Comparison of ENCODE assay signal across 15 cellular contexts in the genomic region with DNA sequence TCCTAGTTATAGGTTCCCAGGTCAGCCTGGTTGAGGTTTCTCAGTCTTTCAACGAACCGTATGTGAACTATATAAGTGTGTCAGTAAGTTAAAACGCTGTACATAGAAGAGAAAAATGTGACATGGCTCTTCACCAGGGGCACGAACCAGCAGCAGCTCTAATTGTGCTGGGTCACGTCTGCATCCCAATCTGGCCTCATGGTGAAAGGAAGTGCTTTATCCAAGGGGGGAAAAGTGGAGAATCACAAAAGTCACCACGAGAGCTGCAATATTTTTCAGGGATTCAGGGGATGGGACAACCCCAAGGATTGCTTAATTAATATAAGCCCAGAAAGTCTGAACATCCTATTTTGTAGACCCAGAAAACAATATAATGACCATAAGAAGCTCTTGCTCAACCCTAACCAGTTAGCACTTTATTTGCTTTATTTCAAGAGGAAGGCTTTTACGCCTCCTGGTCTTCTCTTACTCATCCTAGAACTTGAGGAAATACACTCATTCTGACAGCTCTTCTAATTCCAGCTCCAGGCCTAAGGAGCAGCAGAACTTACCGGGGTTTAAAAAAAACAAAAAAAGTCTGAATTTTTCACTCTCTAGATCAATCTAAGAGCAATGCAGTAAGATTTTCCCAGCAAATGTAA. TPM values are rescaled to one million over a fixed set of nuclear protein-coding genes. Genes with fewer than 3 reads are reported as not detected.
DNase-seq lines count a peak whose midpoint lies in the region; ATAC-seq and TF ChIP-seq lines count a peak whose summit lies in the region.
"Had no signal": no experiment of that assay in that cellular context is flagged by ENCODE, and none has a peak within 500 bp of the region (broad histone marks: within the 10 kb centered on the region; RNA-seq: fewer than 3 reads in every experiment).

No MANE protein-coding gene starts in this region.

- no peak overlapping the region for H3K4ac ChIP-seq in mesenchymal stem cell (ENCODE audit: low read depth in 1 of 2, low read length in 2 of 2)

- no peak for TF ChIP-seq CTCF in left ventricle myocardium inferior (IDR thresholded peaks at IDR 0.05; ENCODE audit: borderline replicate concordance)
- no peak for TF ChIP-seq CTCF in breast epithelium (IDR thresholded peaks at IDR 0.05)
- no peak for TF ChIP-seq CTCF in vagina (IDR thresholded peaks at IDR 0.05)

- H2BK120ac ChIP-seq in mesenchymal stem cell (ENCODE audit: low read depth, low read length), result no peak overlapping the region

- no peak overlapping the region for H3K4me2 ChIP-seq in mesenchymal stem cell (ENCODE audit: low read length, poor library complexity, severe bottlenecking)

- H3K4me3 ChIP-seq in left ventricle myocardium inferior (no peak overlapping the region), breast epithelium (no peak overlapping the region), mesenchymal stem cell (ENCODE audit: insufficient read depth in 1 of 2, low read depth in 1 of 2, low read length in 2 of 2) (no peak overlapping the region), vagina (no peak overlapping the region)
- H3K4me3 ChIP-seq: heart right ventricle, upper lobe of right lung had no signal

- H3K14ac ChIP-seq in mesenchymal stem cell (ENCODE audit: low read length in 2 of 2), result no peak overlapping the region

- H4K91ac ChIP-seq in mesenchymal stem cell (ENCODE audit: low read length), result no peak overlapping the region

- no peak overlapping the region for H3K23ac ChIP-seq in mesenchymal stem cell (ENCODE audit: low read length in 2 of 2)

- H2AFZ ChIP-seq in mesenchymal stem cell (ENCODE audit: low read depth, low read length), result no peak overlapping the region

- no peak overlapping the region for H2BK5ac ChIP-seq in mesenchymal stem cell (ENCODE audit: low read depth, low read length, poor library complexity, severe bottlenecking)

- H3K27ac ChIP-seq in left ventricle myocardium inferior (replicated peaks), result peak overlapping the region; percentile 75
- peak overlapping the region; percentile 52 to 93 for H3K27ac ChIP-seq in breast epithelium
- peak overlapping the region; percentile 76 for H3K27ac ChIP-seq in mesenchymal stem cell (ENCODE audit: low read length, poor library complexity, severe bottlenecking)
- peak overlapping the region; percentile 66 for H3K27ac ChIP-seq in vagina
- H3K27ac ChIP-seq: upper lobe of right lung had no signal

- H4K8ac ChIP-seq in mesenchymal stem cell (ENCODE audit: low read length), result no peak overlapping the region

- peak overlapping the region; percentile 2 for H2BK15ac ChIP-seq in mesenchymal stem cell (ENCODE audit: low read depth, poor library complexity, severe bottlenecking)

- H3K9me3 ChIP-seq in left ventricle myocardium inferior (replicated peaks) (no peaks in the 10 kb centered on the region), breast epithelium (no peaks in the 10 kb centered on the region), mesenchymal stem cell (ENCODE audit: control insufficient read depth, low read length) (no peaks in the 10 kb centered on the region), vagina (no peaks in the 10 kb centered on the region)
- H3K9me3 ChIP-seq: heart right ventricle, upper lobe of right lung had no signal

- 75% methylated on average over 8 of the region's 8 CpGs for WGBS in mesenchymal stem cell

- H3K4me1 ChIP-seq in left ventricle myocardium inferior (peaks cover 92% of the 10 kb centered on the region), breast epithelium (peaks cover 0 to 37% of the 10 kb centered on the region in 2 donors), mesenchymal stem cell (ENCODE audit: control insufficient read depth, insufficient read depth, low read depth, low read length) (peaks cover 14% of the 10 kb centered on the region), vagina (peaks cover 98% of the 10 kb centered on the region)

- DNase-seq in left ventricle myocardium inferior, result no peak
- no peak for DNase-seq in cardiac septum (ENCODE audit: low spot score)
- DNase-seq in breast epithelium (ENCODE audit: low spot score in 2 of 2), result no peak
- DNase-seq in mesenchymal stem cell, result peak; percentile 70
- no peak for DNase-seq in vagina (ENCODE audit: extremely low spot score in 2 of 2)
- no peak for DNase-seq in NCI-H2081 treated with DMSO at 0.1 percent for 48 hours (lab: John Stamatoyannopoulos, UW)
- DNase-seq: activated CD4-positive, alpha-beta T cell treated with anti-CD3 and anti-CD28 coated beads for 36 hours; DMS 273 treated with DMSO at 0.1 percent for 48 hours; effector memory CD8-positive, alpha-beta T cell; heart right ventricle; NCI-H1436 treated with DMSO at 0.1 percent for 48 hours; upper lobe of right lung had no signal

- H3K36me3 ChIP-seq in left ventricle myocardium inferior, result peaks cover 70% of the 10 kb centered on the region
- no peaks in the 10 kb centered on the region for H3K36me3 ChIP-seq in breast epithelium
- peaks cover 28 to 91% of the 10 kb centered on the region in 2 experiments for H3K36me3 ChIP-seq in mesenchymal stem cell (ENCODE audit: control insufficient read depth in 1 of 2, insufficient read depth in 2 of 2, low read depth in 1 of 2, low read length in 2 of 2)
- peaks cover 0 to 43% of the 10 kb centered on the region in 2 donors for H3K36me3 ChIP-seq in vagina

- ATAC-seq in HG03520 (IDR thresholded peaks at IDR 0.05; ENCODE audit: unreplicated experiment) (no peak), HG02885 (IDR thresholded peaks at IDR 0.05; ENCODE audit: poor library complexity, unreplicated experiment) (no peak)
- ATAC-seq: activated CD4-positive, alpha-beta T cell treated with anti-CD3 and anti-CD28 coated beads for 36 hours; effector memory CD8-positive, alpha-beta T cell; heart right ventricle; left lobe of liver; upper lobe of right lung had no signal

- H2BK12ac ChIP-seq in mesenchymal stem cell (ENCODE audit: low read length in 2 of 2), result no peak overlapping the region

- no peak overlapping the region for H3K18ac ChIP-seq in mesenchymal stem cell (ENCODE audit: low read depth in 1 of 2, low read length in 2 of 2)

- H3K27me3 ChIP-seq in left ventricle myocardium inferior (ENCODE audit: low read depth), result no peaks in the 10 kb centered on the region
- no peaks in the 10 kb centered on the region for H3K27me3 ChIP-seq in breast epithelium
- H3K27me3 ChIP-seq in mesenchymal stem cell (ENCODE audit: control insufficient read depth in 1 of 2, insufficient read depth in 1 of 2, low read length in 2 of 2), result no peaks in the 10 kb centered on the region
- no peaks in the 10 kb centered on the region for H3K27me3 ChIP-seq in vagina
- H3K27me3 ChIP-seq: heart right ventricle, upper lobe of right lung had no signal

- intact Hi-C loops in left ventricle myocardium inferior (cut with micrococcal nuclease) (no loop called here), cardiac septum (cut with DNase I) (no loop called here), breast epithelium (cut with DNase I; ENCODE audit: low total_unique reads) (no loop called here), vagina (cut with DNase I) (no loop called here)

- TF ChIP-seq POLR2A in breast epithelium (IDR thresholded peaks at IDR 0.05) (no peak), vagina (IDR thresholded peaks at IDR 0.05) (no peak)

- peak overlapping the region; percentile 61 for H2AK5ac ChIP-seq in mesenchymal stem cell (ENCODE audit: low read length, severe bottlenecking)

- H3K9ac ChIP-seq in mesenchymal stem cell (ENCODE audit: low read length), result peak overlapping the region; percentile 82

- H3K79me1 ChIP-seq in mesenchymal stem cell (replicated peaks; ENCODE audit: low read length, poor library complexity, severe bottlenecking), result no peaks in the 10 kb centered on the region

RNA-seq across cellular contexts. Expression of gene ANXA2, which starts 16.5 kb away (rescaled TPM):
- total RNA-seq in left ventricle myocardium inferior (123 TPM), cardiac septum (177 TPM), breast epithelium (1,000 to 10,000 TPM in 1 of 3 donors, 100 to 1,000 TPM in 2; 875 to 1,598 (median 923) TPM), vagina (1,230 TPM)
- 2,051 TPM for polyA plus RNA-seq in mesenchymal stem cell (2013, experiment 1 of 2)
- 2,053 TPM for polyA plus RNA-seq in mesenchymal stem cell (2013, experiment 2 of 2)
